In genomic region chr14:96376093-96376492, GRCh38 we compare ENCODE assay signal across 27 cellular contexts. TPM values are rescaled to one million over a fixed set of nuclear protein-coding genes. Genes with fewer than 3 reads are reported as not detected.
"Had no signal": no experiment of that assay in that cellular context is flagged by ENCODE, and none has a peak within 500 bp of the region (broad histone marks: within the 10 kb centered on the region; RNA-seq: fewer than 3 reads in every experiment).

No MANE protein-coding gene starts in this region.

- H3K9me3 ChIP-seq: MG63, Peyer's patch, SJSA1 had no signal

- H3K27me3 Mint-ChIP-seq: activated CD8-positive, alpha-beta T cell treated with anti-CD3 and anti-CD28 coated beads for 36 hours; activated naive CD4-positive, alpha-beta T cell treated with anti-CD3 and anti-CD28 coated beads, Interleukin-2, amount 10 ng/mL, durations not matched to agents 7 days and 5 days; activated naive CD8-positive, alpha-beta T cell treated with anti-CD3 and anti-CD28 coated beads for 36 hours had no signal

- H3K4me3 Mint-ChIP-seq: activated CD8-positive, alpha-beta T cell treated with anti-CD3 and anti-CD28 coated beads for 36 hours; activated naive CD4-positive, alpha-beta T cell treated with anti-CD3 and anti-CD28 coated beads, Interleukin-2, amount 10 ng/mL, durations not matched to agents 7 days and 5 days; activated naive CD8-positive, alpha-beta T cell treated with anti-CD3 and anti-CD28 coated beads for 36 hours; activated T-cell treated with anti-CD3 and anti-CD28 coated beads, Interleukin-2, amount 50 U/mL, for 72 hours; T-helper 1 cell treated with Interleukin-12 subunit alpha and Interleukin-12 subunit beta and Interleukin-4 antibody, amounts not matched to agents 30 μg/mL and 1 μg/mL, for 36 hours had no signal

- H3K4me3 ChIP-seq: MG63, Peyer's patch, SJSA1 had no signal

- ATAC-seq: activated CD4-positive, CD25-positive, alpha-beta regulatory T cell treated with anti-CD3 and anti-CD28 coated beads, Interleukin-2, amount 50 U/mL, for 24 hours; activated CD8-positive, alpha-beta T cell treated with anti-CD3 and anti-CD28 coated beads for 36 hours; activated T-cell treated with anti-CD3 and anti-CD28 coated beads, Interleukin-2, amount 50 U/mL, for 72 hours; SK-N-SH treated with all-trans-retinoic acid at 6 μM for 48 hours had no signal

- H3K9me3 Mint-ChIP-seq: activated CD8-positive, alpha-beta T cell treated with anti-CD3 and anti-CD28 coated beads for 36 hours; activated naive CD4-positive, alpha-beta T cell treated with anti-CD3 and anti-CD28 coated beads, Interleukin-2, amount 10 ng/mL, durations not matched to agents 7 days and 5 days; activated naive CD8-positive, alpha-beta T cell treated with anti-CD3 and anti-CD28 coated beads for 36 hours; activated T-cell treated with anti-CD3 and anti-CD28 coated beads, Interleukin-2, amount 50 U/mL, for 72 hours; activated T-helper 2 cell treated with anti-CD3 and anti-CD28 coated beads, Interferon-gamma antibody, Interleukin-2, Interleukin-4, amounts not matched to agents 10 μg/mL and 5 μg/mL and 100 μg/mL, durations not matched to agents 14 hours and 24 hours and 36 hours; T-helper 1 cell treated with Interleukin-12 subunit alpha and Interleukin-12 subunit beta and Interleukin-4 antibody, amounts not matched to agents 30 μg/mL and 1 μg/mL, for 36 hours had no signal

- H3K27ac Mint-ChIP-seq: activated CD8-positive, alpha-beta T cell treated with anti-CD3 and anti-CD28 coated beads for 36 hours; activated naive CD4-positive, alpha-beta T cell treated with anti-CD3 and anti-CD28 coated beads, Interleukin-2, amount 10 ng/mL, durations not matched to agents 7 days and 5 days; activated naive CD8-positive, alpha-beta T cell treated with anti-CD3 and anti-CD28 coated beads for 36 hours; activated T-cell treated with anti-CD3 and anti-CD28 coated beads, Interleukin-2, amount 50 U/mL, for 72 hours; activated T-helper 2 cell treated with anti-CD3 and anti-CD28 coated beads, Interferon-gamma antibody, Interleukin-2, Interleukin-4, amounts not matched to agents 10 μg/mL and 5 μg/mL and 100 μg/mL, durations not matched to agents 14 hours and 24 hours and 36 hours; T-helper 1 cell treated with Interleukin-12 subunit alpha and Interleukin-12 subunit beta and Interleukin-4 antibody, amounts not matched to agents 30 μg/mL and 1 μg/mL, for 36 hours had no signal

- H3K36me3 ChIP-seq: MG63, Peyer's patch, SJSA1 had no signal

- DNase-seq: activated CD4-positive, alpha-beta T cell treated with anti-CD3 and anti-CD28 coated beads for 4 hours; activated CD8-positive, alpha-beta memory T cell treated with anti-CD3 and anti-CD28 coated beads, Interleukin-2, amount 50 U/mL, for 4 hours; activated CD8-positive, alpha-beta T cell treated with anti-CD3 and anti-CD28 coated beads for 36 hours; activated gamma-delta T cell treated with Interleukin-2 at 50 U/mL for 16 hours; activated naive CD4-positive, alpha-beta T cell treated with anti-CD3 and anti-CD28 coated beads, Interleukin-2, amount 10 ng/mL, durations not matched to agents 7 days and 5 days; activated naive CD8-positive, alpha-beta T cell treated with anti-CD3 and anti-CD28 coated beads for 36 hours; activated T-cell treated with anti-CD3 and anti-CD28 coated beads, Interleukin-2, amount 50 U/mL, for 72 hours; caudate nucleus; KG1; MG63; MV-4-11; NCI-H1092 treated with DMSO at 0.1 percent for 48 hours; NCI-H1436; NCI-H1694 treated with DMSO at 0.1 percent for 48 hours; NCI-H2029 treated with DMSO at 0.1 percent for 48 hours; NCI-H345; NCI-H510A; NCI-H526 treated with DMSO at 0.1 percent for 48 hours; Peyer's patch; SHP77; SW 1271 had no signal

- H3K27me3 ChIP-seq: MG63, Peyer's patch, SJSA1 had no signal

- H3K27ac ChIP-seq: Peyer's patch, RWPE1, SJSA1 had no signal

- H3K4me1 ChIP-seq: Peyer's patch, SJSA1 had no signal

RNA-seq across cellular contexts. Expression of gene AK7, which starts 15.8 kb away (rescaled TPM):
- total RNA-seq: SJSA1 had no signal
